Comparison of ENCODE assay signal across 11 cellular contexts in the genomic region with DNA sequence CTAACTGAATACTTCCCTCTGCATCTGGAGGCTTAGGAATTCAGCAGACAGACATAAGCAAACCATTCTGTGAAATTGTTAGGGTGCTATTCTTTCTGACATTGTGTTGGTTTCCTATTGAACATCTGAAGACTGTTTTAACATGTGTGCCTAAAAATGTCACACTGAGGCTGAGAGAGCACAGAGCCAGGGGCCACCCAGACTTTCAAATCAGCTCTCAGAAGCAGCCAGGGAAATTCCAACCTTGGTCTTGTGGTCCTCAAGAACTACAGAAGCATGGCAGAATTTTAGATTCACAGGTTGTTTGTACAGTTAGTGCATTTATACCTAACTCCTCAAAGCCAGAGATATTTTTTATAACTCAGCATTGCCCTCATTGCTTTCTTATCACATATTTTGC.
A peak's percentile ranks its signal among the peaks of the same experiment; 100 is the strongest.
DNase-seq lines count a peak whose midpoint lies in the region; ATAC-seq and FAIRE-seq lines count a peak whose summit lies in the region.
"Had no signal": no experiment of that assay in that cellular context is flagged by ENCODE, and none has a peak within 500 bp of the region (broad histone marks: within the 10 kb centered on the region; RNA-seq: fewer than 3 reads in every experiment).

No MANE protein-coding gene starts in this region.

- intact Hi-C loops in CD4-positive, alpha-beta memory T cell (cut with micrococcal nuclease), result no loop called here

- FAIRE-seq in GM19239 (lab: Jason Lieb, UNC), result peak; percentile 54
- FAIRE-seq: endothelial cell of umbilical vein had no signal

- peaks cover 33 to 65% (median 44%) of the 10 kb centered on the region in 4 donors for H3K4me1 Mint-ChIP-seq in CD4-positive, alpha-beta memory T cell
- peaks cover 50% of the 10 kb centered on the region for H3K4me1 Mint-ChIP-seq in activated T-cell treated with anti-CD3 and anti-CD28 coated beads, Interleukin-2, amount 50 U/mL, for 4 hours (ENCODE audit: low read depth)

- no peaks in the 10 kb centered on the region for H3K9me3 ChIP-seq in CD4-positive, alpha-beta memory T cell (ENCODE audit: control insufficient read depth in 1 of 2, low read length in 2 of 2)

- no peaks in the 10 kb centered on the region for H3K27me3 ChIP-seq in CD4-positive, alpha-beta memory T cell (ENCODE audit: insufficient read depth, low read length)

- H3K4me3 ChIP-seq in CD4-positive, alpha-beta memory T cell (ENCODE audit: low read length in 2 of 2), result no peak overlapping the region
- H3K4me3 ChIP-seq: smooth muscle cell had no signal

- no peaks in the 10 kb centered on the region for H3K27me3 Mint-ChIP-seq in CD4-positive, alpha-beta memory T cell
- H3K27me3 Mint-ChIP-seq in activated T-cell treated with anti-CD3 and anti-CD28 coated beads, Interleukin-2, amount 50 U/mL, for 4 hours (ENCODE audit: low read depth), result no peaks in the 10 kb centered on the region

- no peak for DNase-seq in CD4-positive, alpha-beta memory T cell
- no peak for DNase-seq in GM19239 (ENCODE audit: insufficient read length, low spot score)
- DNase-seq in activated T-cell treated with anti-CD3 and anti-CD28 coated beads, Interleukin-2, amount 50 U/mL, for 4 hours, result no peak
- DNase-seq in mesenteric fat pad (ENCODE audit: low spot score), result no peak
- DNase-seq in ureter (ENCODE audit: low spot score), result no peak
- DNase-seq in T1000 (lab: John Stamatoyannopoulos, UW), result no peak
- no peak for DNase-seq in RKO (ENCODE audit: low spot score)
- DNase-seq: amygdala had no signal

- peaks cover 0 to 5% (median 0%) of the 10 kb centered on the region in 8 donors for H3K9me3 Mint-ChIP-seq in CD4-positive, alpha-beta memory T cell
- peaks cover 7% of the 10 kb centered on the region for H3K9me3 Mint-ChIP-seq in activated T-cell treated with anti-CD3 and anti-CD28 coated beads, Interleukin-2, amount 50 U/mL, for 4 hours

- POLR2A ChIA-PET in CD4-positive, alpha-beta memory T cell (lab: Charles Lee; ENCODE audit: partially characterized antibody), result interaction anchor here (1.0 kb wide), 1 partner anchor 13 kb away, joined by 3 read pairs; no protein-coding TSS in a partner anchor

- H3K4me3 Mint-ChIP-seq in CD4-positive, alpha-beta memory T cell, result peak overlapping the region in 2 of 8 donors; percentile 19 to 57
- H3K4me3 Mint-ChIP-seq in activated T-cell treated with anti-CD3 and anti-CD28 coated beads, Interleukin-2, amount 50 U/mL, for 4 hours, result peak overlapping the region; percentile 37

- peaks cover 45% of the 10 kb centered on the region for H3K4me1 ChIP-seq in CD4-positive, alpha-beta memory T cell (ENCODE audit: insufficient read depth, low read length)

- CTCF ChIA-PET in CD4-positive, alpha-beta memory T cell (lab: Charles Lee; ENCODE audit: partially characterized antibody), result no interaction called here

- no peaks in the 10 kb centered on the region for H3K36me3 ChIP-seq in CD4-positive, alpha-beta memory T cell (ENCODE audit: insufficient read depth, low read length)

- peaks cover 0 to under 1% of the 10 kb centered on the region in 2 donors for H3K36me3 Mint-ChIP-seq in CD4-positive, alpha-beta memory T cell
- peaks cover 3% of the 10 kb centered on the region for H3K36me3 Mint-ChIP-seq in activated T-cell treated with anti-CD3 and anti-CD28 coated beads, Interleukin-2, amount 50 U/mL, for 4 hours (ENCODE audit: insufficient read depth)

- peak; percentile 83 for ATAC-seq in HG02973 (IDR thresholded peaks at IDR 0.05; ENCODE audit: unreplicated experiment)
- ATAC-seq in activated T-cell treated with anti-CD3 and anti-CD28 coated beads, Interleukin-2, amount 50 U/mL, for 4 hours, result peak; percentile 77 to 81

- H3K27ac Mint-ChIP-seq in CD4-positive, alpha-beta memory T cell, result peak overlapping the region in 5 of 7 donors; percentile 30 to 85 (median 68)

- no peak overlapping the region for H3K27ac ChIP-seq in CD4-positive, alpha-beta memory T cell (ENCODE audit: low read depth, low read length)
